In genomic region chr7:47653550-47654351, GRCh38 we compare ENCODE assay signal across 15 cellular contexts.
DNase-seq lines count a peak whose midpoint lies in the region; TF ChIP-seq lines count a peak whose summit lies in the region.
"Had no signal": no experiment of that assay in that cellular context is flagged by ENCODE, and none has a peak within 500 bp of the region (broad histone marks: within the 10 kb centered on the region; RNA-seq: fewer than 3 reads in every experiment).

No MANE protein-coding gene starts in this region.

- H3K9me3 Mint-ChIP-seq in CD8-positive, alpha-beta memory T cell = peaks cover 0 to 2% (median 0%) of the 10 kb centered on the region in 5 donors
- H3K9me3 Mint-ChIP-seq: activated naive CD4-positive, alpha-beta T cell treated with anti-CD3 and anti-CD28 coated beads for 36 hours had no signal

- H3K4me1 Mint-ChIP-seq in CD8-positive, alpha-beta memory T cell = no peaks in the 10 kb centered on the region

- H3K27ac ChIP-seq in VCaP = peak overlapping the region; percentile 57
- no peak overlapping the region for H3K27ac ChIP-seq in CD8-positive, alpha-beta memory T cell (ENCODE audit: low read depth, low read length)
- H3K27ac ChIP-seq: 22Rv1, prostate gland had no signal

- H3K27me3 Mint-ChIP-seq in CD8-positive, alpha-beta memory T cell = no peaks in the 10 kb centered on the region

- H3K9me3 ChIP-seq in CD8-positive, alpha-beta memory T cell (ENCODE audit: low read length) = no peaks in the 10 kb centered on the region
- H3K9me3 ChIP-seq: prostate gland had no signal

- no peak overlapping the region for H3K4me3 Mint-ChIP-seq in CD8-positive, alpha-beta memory T cell
- H3K4me3 Mint-ChIP-seq: activated naive CD4-positive, alpha-beta T cell treated with anti-CD3 and anti-CD28 coated beads for 36 hours had no signal

- H3K27me3 ChIP-seq in kidney epithelial cell (ENCODE audit: control insufficient read depth, insufficient read depth, low read length) = no peaks in the 10 kb centered on the region
- no peaks in the 10 kb centered on the region for H3K27me3 ChIP-seq in CD8-positive, alpha-beta memory T cell (ENCODE audit: insufficient read depth, low read length, poor library complexity, severe bottlenecking)

- no peak overlapping the region for H3K4me3 ChIP-seq in kidney epithelial cell (ENCODE audit: low read depth, low read length)
- no peak overlapping the region for H3K4me3 ChIP-seq in CD8-positive, alpha-beta memory T cell (ENCODE audit: low read length)
- H3K4me3 ChIP-seq: prostate gland had no signal

- no peaks in the 10 kb centered on the region for H3K36me3 Mint-ChIP-seq in CD8-positive, alpha-beta memory T cell

- no peak for TF ChIP-seq CTCF in VCaP (conservative IDR thresholded peaks at IDR 0.05)
- TF ChIP-seq CTCF in kidney epithelial cell (IDR thresholded peaks at IDR 0.05; ENCODE audit: insufficient read depth, low read length, poor library complexity, severe bottlenecking) = peak; percentile 3

- CTCF ChIA-PET in CD8-positive, alpha-beta memory T cell (lab: Charles Lee) = no interaction called here

- DNase-seq in DMS153 (lab: John Stamatoyannopoulos, UW) (peak; percentile 10), DMS153 treated with DMSO at 0.1 percent for 48 hours (lab: John Stamatoyannopoulos, UW; ENCODE audit: unreplicated experiment) (no peak), kidney epithelial cell (ENCODE audit: low read depth) (no peak), stromal cell of bone marrow (ENCODE audit: low read depth) (peak; percentile 50), SHP77 treated with DMSO at 0.1 percent for 48 hours (lab: John Stamatoyannopoulos, UW) (no peak), activated gamma-delta T cell (lab: John Stamatoyannopoulos, UW) (no peak)
- no peak for DNase-seq in CD8-positive, alpha-beta memory T cell
- DNase-seq: activated CD8-positive, alpha-beta memory T cell treated with anti-CD3 and anti-CD28 coated beads for 24 hours; activated naive CD4-positive, alpha-beta T cell treated with anti-CD3 and anti-CD28 coated beads for 36 hours; glutamatergic neuron; left ventricle myocardium superior; T-helper 9 cell had no signal

- no peak overlapping the region for H3K27ac Mint-ChIP-seq in CD8-positive, alpha-beta memory T cell
- H3K27ac Mint-ChIP-seq: activated naive CD4-positive, alpha-beta T cell treated with anti-CD3 and anti-CD28 coated beads for 36 hours had no signal

- no peaks in the 10 kb centered on the region for H3K36me3 ChIP-seq in kidney epithelial cell (ENCODE audit: control insufficient read depth, insufficient read depth, low read length)
- no peaks in the 10 kb centered on the region for H3K36me3 ChIP-seq in CD8-positive, alpha-beta memory T cell (ENCODE audit: insufficient read depth, low read length)
- H3K36me3 ChIP-seq: prostate gland had no signal

- POLR2A ChIA-PET in CD8-positive, alpha-beta memory T cell (lab: Charles Lee) = no interaction called here

- H3K4me1 ChIP-seq in CD8-positive, alpha-beta memory T cell (ENCODE audit: insufficient read depth, low read length) = no peaks in the 10 kb centered on the region
- H3K4me1 ChIP-seq: prostate gland had no signal

Comparison
In these comparisons a context has a peak if more than half of its experiments do, and no peak if none do; other contexts are left out.
1. DNase-seq: peak in DMS153 (single experiment) and stromal cell of bone marrow (single experiment); none in DMS153 treated with DMSO at 0.1 percent for 48 hours (single experiment), kidney epithelial cell (single experiment), SHP77 treated with DMSO at 0.1 percent for 48 hours (single experiment), activated gamma-delta T cell (single experiment) and CD8-positive, alpha-beta memory T cell (0 of 5).